ENCODE assay signal across 8 cellular contexts in the genomic region with DNA sequence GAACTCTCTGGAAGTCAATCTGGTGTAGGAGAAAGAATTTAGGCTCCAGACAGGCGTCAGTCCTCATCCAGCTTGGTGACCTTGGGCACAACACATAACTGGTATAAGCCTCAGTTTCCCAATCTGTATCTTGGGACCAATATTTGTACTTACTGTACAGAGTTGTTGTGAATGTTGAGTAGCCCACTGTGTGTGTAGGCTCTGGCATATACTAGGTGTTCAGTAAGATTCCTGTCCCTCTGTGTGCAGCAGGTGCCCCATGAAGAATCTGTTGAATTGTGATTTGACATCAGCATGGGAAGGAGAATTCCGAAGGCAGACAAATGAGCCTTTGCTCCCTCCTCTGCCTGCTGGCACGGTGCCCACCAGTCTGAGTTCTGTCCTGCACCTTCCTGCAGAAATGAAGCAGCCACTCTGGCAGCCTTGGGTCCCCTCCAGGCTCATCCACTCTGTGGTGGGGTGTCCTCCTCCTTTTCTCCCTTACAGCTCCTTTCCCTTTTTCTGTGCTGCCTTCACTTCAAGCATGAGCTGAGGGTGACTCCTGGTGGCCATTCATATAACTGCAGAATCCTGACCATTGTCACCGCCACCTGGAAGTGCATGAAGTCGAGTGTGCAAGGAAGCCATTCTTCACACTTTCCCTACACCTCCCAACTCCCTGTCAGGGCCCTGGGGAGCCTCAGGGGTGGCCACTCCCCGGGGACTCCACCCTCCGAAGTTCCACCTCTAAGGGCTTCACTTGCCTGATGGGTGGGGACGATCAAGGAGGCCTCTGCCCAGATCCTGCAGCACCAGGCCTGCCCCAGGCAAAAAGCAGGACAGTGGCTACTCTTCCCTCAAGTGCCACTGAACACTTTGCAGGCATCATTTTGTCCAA.
DNase-seq lines count a peak whose midpoint lies in the region; ATAC-seq, FAIRE-seq and TF ChIP-seq lines count a peak whose summit lies in the region.

No MANE protein-coding gene starts in this region.

- DNase-seq in GM19239 (ENCODE audit: insufficient read length, low spot score), result peak; percentile 81
- peak; percentile 55 for DNase-seq in T follicular helper cell (ENCODE audit: low read depth)
- no peak for DNase-seq in brain microvascular endothelial cell
- peak; percentile 90 for DNase-seq in left kidney (ENCODE audit: low read depth, low spot score)
- DNase-seq in stimulated activated CD4-positive, alpha-beta T cell treated with anti-CD3 and anti-CD28 coated beads, TNF-alpha, amount 100 ng/mL, for 48 hours (ENCODE audit: low read depth in 3 of 3), result peak; percentile 54 to 65 (median 61)
- DNase-seq in OCI-M1 (lab: John Stamatoyannopoulos, UW), result no peak

- H3K27me3 ChIP-seq in brain microvascular endothelial cell (replicated peaks), result no peaks in the 10 kb centered on the region

- peak; percentile 45 for FAIRE-seq in GM19239 (lab: Jason Lieb, UNC)

- no peaks in the 10 kb centered on the region for H3K36me3 ChIP-seq in brain microvascular endothelial cell (replicated peaks)

- no peak overlapping the region for H3K4me3 ChIP-seq in brain microvascular endothelial cell (ENCODE audit: low read depth, low read length)

- no peak overlapping the region for H3K27ac ChIP-seq in brain microvascular endothelial cell

- in situ Hi-C loops in brain microvascular endothelial cell (cut with HindIII; ENCODE audit: low pct_ligation_motif_present, low sequenced_read_pairs), result no loop called here

- peak; percentile 90 for TF ChIP-seq CTCF in brain microvascular endothelial cell (IDR thresholded peaks at IDR 0.05; ENCODE audit: low read depth, low read length, missing control alignments)

- ATAC-seq in HG03571 (IDR thresholded peaks at IDR 0.05; ENCODE audit: unreplicated experiment), result no peak
- ATAC-seq in GM18511 (IDR thresholded peaks at IDR 0.05; ENCODE audit: unreplicated experiment), result no peak

Comparison
In these comparisons a context has a peak if more than half of its experiments do, and no peak if none do; other contexts are left out.
1. DNase-seq: peak in GM19239 (single experiment), T follicular helper cell (single experiment), left kidney (single experiment) and stimulated activated CD4-positive, alpha-beta T cell treated with anti-CD3 and anti-CD28 coated beads, TNF-alpha, amount 100 ng/mL, for 48 hours (3 of 3); none in brain microvascular endothelial cell (single experiment) and OCI-M1 (single experiment).